In genomic region chr14:104973215-104974145, GRCh38 we compare ENCODE assay signal across 10 cellular contexts. TPM values are rescaled to one million over a fixed set of nuclear protein-coding genes. Genes with fewer than 3 reads are reported as not detected.
DNase-seq lines count a peak whose midpoint lies in the region; ATAC-seq and TF ChIP-seq lines count a peak whose summit lies in the region.
"Had no signal": no experiment of that assay in that cellular context is flagged by ENCODE, and none has a peak within 500 bp of the region (broad histone marks: within the 10 kb centered on the region; RNA-seq: fewer than 3 reads in every experiment).

No MANE protein-coding gene starts in this region.

- H3K27ac ChIP-seq in endodermal cell (ENCODE audit: low read depth, low read length) = no peak overlapping the region

- H3K36me3 ChIP-seq in endodermal cell (ENCODE audit: control insufficient read depth, insufficient read depth, low read length) = no peaks in the 10 kb centered on the region

- H3K4me1 Mint-ChIP-seq in endodermal cell = peaks cover 3% of the 10 kb centered on the region
- peaks cover 8% of the 10 kb centered on the region for H3K4me1 Mint-ChIP-seq in activated T-cell treated with anti-CD3 and anti-CD28 coated beads, Interleukin-2, amount 50 U/mL, for 72 hours (ENCODE audit: low read depth)

- H3K27me3 ChIP-seq in endodermal cell (ENCODE audit: control insufficient read depth, insufficient read depth, low read length, poor library complexity, severe bottlenecking) = peaks cover 18% of the 10 kb centered on the region

- peaks cover 22% of the 10 kb centered on the region for H3K27me3 Mint-ChIP-seq in endodermal cell (ENCODE audit: insufficient read depth)
- peaks cover 22% of the 10 kb centered on the region for H3K27me3 Mint-ChIP-seq in activated T-cell treated with anti-CD3 and anti-CD28 coated beads, Interleukin-2, amount 50 U/mL, for 72 hours (ENCODE audit: low read depth)

- H3K36me3 Mint-ChIP-seq in endodermal cell (ENCODE audit: low read depth) = no peaks in the 10 kb centered on the region
- no peaks in the 10 kb centered on the region for H3K36me3 Mint-ChIP-seq in activated T-cell treated with anti-CD3 and anti-CD28 coated beads, Interleukin-2, amount 50 U/mL, for 72 hours (ENCODE audit: insufficient read depth in 2 of 2)

- TF ChIP-seq CTCF in AG04449 (IDR thresholded peaks at IDR 0.05; ENCODE audit: insufficient read depth, low read length, missing control alignments) (no peak), endodermal cell (conservative IDR thresholded peaks at IDR 0.05) (no peak)

- POLR2A ChIA-PET in AG04449 (lab: Yijun Ruan, JAX) = interaction anchor here (0.7 to 2.4 kb wide), 7 partner anchors 12 to 328 kb away, joined by 3 to 10 read pairs (median 4); partner anchors contain the start of genes BRF1, CDCA4 and CLBA1

- H3K27ac Mint-ChIP-seq in endodermal cell = no peak overlapping the region
- no peak overlapping the region for H3K27ac Mint-ChIP-seq in activated T-cell treated with anti-CD3 and anti-CD28 coated beads, Interleukin-2, amount 50 U/mL, for 72 hours
- H3K27ac Mint-ChIP-seq: T-helper 1 cell treated with Interleukin-12 subunit alpha and Interleukin-12 subunit beta and Interleukin-4 antibody, amounts not matched to agents 30 μg/mL and 1 μg/mL, for 36 hours had no signal

- no peak overlapping the region for H3K9ac ChIP-seq in endodermal cell (ENCODE audit: extremely low read depth, low read length, poor library complexity, severe bottlenecking)

- no peak overlapping the region for H3K4me3 Mint-ChIP-seq in endodermal cell
- H3K4me3 Mint-ChIP-seq in activated T-cell treated with anti-CD3 and anti-CD28 coated beads, Interleukin-2, amount 50 U/mL, for 72 hours = no peak overlapping the region
- H3K4me3 Mint-ChIP-seq: T-helper 1 cell treated with Interleukin-12 subunit alpha and Interleukin-12 subunit beta and Interleukin-4 antibody, amounts not matched to agents 30 μg/mL and 1 μg/mL, for 36 hours had no signal

- H3K4me1 ChIP-seq in endodermal cell (ENCODE audit: control insufficient read depth, insufficient read depth, low read length) = no peaks in the 10 kb centered on the region

- DNase-seq in AG04449 (ENCODE audit: low read depth, low spot score) (peak; percentile 67), M059J (ENCODE audit: low read depth) (peak; percentile 95), endodermal cell (peak; percentile 90), mucosa of gallbladder (ENCODE audit: low spot score) (peak; percentile 89)
- DNase-seq in activated T-cell treated with anti-CD3 and anti-CD28 coated beads, Interleukin-2, amount 50 U/mL, for 72 hours = no peak
- no peak for DNase-seq in activated CD4-positive, CD25-positive, alpha-beta regulatory T cell treated with anti-CD3 and anti-CD28 coated beads, Interleukin-2, amount 50 U/mL, for 72 hours
- DNase-seq in activated CD8-positive, alpha-beta memory T cell treated with anti-CD3 and anti-CD28 coated beads, Interleukin-2, amount 50 U/mL, for 4 hours = no peak

- ATAC-seq in activated T-cell treated with anti-CD3 and anti-CD28 coated beads, Interleukin-2, amount 50 U/mL, for 72 hours (replicated peaks in 1 of 2) = no peak
- no peak for ATAC-seq in GM21447 (IDR thresholded peaks at IDR 0.05; ENCODE audit: unreplicated experiment)

- H3K9me3 Mint-ChIP-seq in endodermal cell = no peaks in the 10 kb centered on the region
- H3K9me3 Mint-ChIP-seq in activated T-cell treated with anti-CD3 and anti-CD28 coated beads, Interleukin-2, amount 50 U/mL, for 72 hours = no peaks in the 10 kb centered on the region
- H3K9me3 Mint-ChIP-seq: T-helper 1 cell treated with Interleukin-12 subunit alpha and Interleukin-12 subunit beta and Interleukin-4 antibody, amounts not matched to agents 30 μg/mL and 1 μg/mL, for 36 hours had no signal

- 60 to 69% methylated on average over 24 to 32 of the region's 32 CpGs for WGBS in endodermal cell (ENCODE audit: insufficient coverage in 1 of 2, insufficient read length in 1 of 2), 2 experiments

- CTCF ChIA-PET in AG04449 (lab: Yijun Ruan, JAX) = interaction anchor here (1.0 to 11.8 kb wide), 18 partner anchors 9 to 309 kb away, joined by 3 to 383 read pairs (median 14); partner anchors contain the start of gene CLBA1

- H3K4me3 ChIP-seq in AG04449 (ENCODE audit: low read depth, low read length) (peak overlapping the region; percentile 41), endodermal cell (ENCODE audit: low read length) (no peak overlapping the region)

- no peaks in the 10 kb centered on the region for H3K9me3 ChIP-seq in endodermal cell (ENCODE audit: control insufficient read depth, low read length)

RNA-seq across cellular contexts. Expression of gene AHNAK2, which starts 4.7 kb away (rescaled TPM):
- 3.2 and 4.7 TPM in 2 replicates for total RNA-seq in M059J (2014; rRNA removed; shearing (Covaris generic))
- total RNA-seq in endodermal cell (1 to 10 TPM in 1 of 2 donors, under 1 TPM in 1; 0.93 to 2.2 TPM), mucosa of gallbladder (16.0 TPM)
- 3.5 TPM for polyA plus RNA-seq in endodermal cell (2013, experiment 1 of 2)
- polyA plus RNA-seq in endodermal cell (2013, experiment 2 of 2) = 3.0 TPM
- total RNA-seq in activated T-cell treated with anti-CD3 and anti-CD28 coated beads, Interleukin-2, amount 50 U/mL, for 72 hours = under 1 TPM in 1 of 2 donors, not detected in 1; 0.05 TPM

RNA-seq across cellular contexts. Expression of gene CLBA1, which starts 12.1 kb away (rescaled TPM):
- total RNA-seq in M059J (2014; rRNA removed; shearing (Covaris generic)) = 3.3 and 5.6 TPM in 2 replicates
- total RNA-seq in endodermal cell = 10 to 100 TPM; 11.2 to 12.5 TPM
- polyA plus RNA-seq in endodermal cell (2013, experiment 1 of 2) = 9.8 TPM
- polyA plus RNA-seq in endodermal cell (2013, experiment 2 of 2) = 9.0 TPM
- total RNA-seq in mucosa of gallbladder = 17.3 TPM
- under 1 TPM; 0.79 to 0.93 TPM for total RNA-seq in activated T-cell treated with anti-CD3 and anti-CD28 coated beads, Interleukin-2, amount 50 U/mL, for 72 hours

RNA-seq across cellular contexts. Expression of gene CDCA4, which starts 47.4 kb away (rescaled TPM):
- total RNA-seq in M059J (2014; rRNA removed; shearing (Covaris generic)) = 32.5 and 40.5 TPM in 2 replicates
- total RNA-seq in endodermal cell (10 to 100 TPM; 46.6 to 65.1 TPM), mucosa of gallbladder (5.4 TPM)
- 52.4 TPM for polyA plus RNA-seq in endodermal cell (2013, experiment 1 of 2)
- polyA plus RNA-seq in endodermal cell (2013, experiment 2 of 2) = 53.2 TPM
- 10 to 100 TPM; 56.8 to 57.5 TPM for total RNA-seq in activated T-cell treated with anti-CD3 and anti-CD28 coated beads, Interleukin-2, amount 50 U/mL, for 72 hours

RNA-seq across cellular contexts. Expression of gene PLD4, which starts 48.8 kb away (rescaled TPM):
- not detected in 2 replicates for total RNA-seq in M059J (2014; rRNA removed; shearing (Covaris generic))
- total RNA-seq in endodermal cell (not detected), mucosa of gallbladder (16.7 TPM)
- 0.04 TPM for polyA plus RNA-seq in endodermal cell (2013, experiment 1 of 2)
- not detected for polyA plus RNA-seq in endodermal cell (2013, experiment 2 of 2)
- total RNA-seq in activated T-cell treated with anti-CD3 and anti-CD28 coated beads, Interleukin-2, amount 50 U/mL, for 72 hours = under 1 TPM in 1 of 2 donors, not detected in 1; 0.30 TPM
- polyA plus RNA-seq: neural cell had no signal

Comparison
In these comparisons a context has a peak if more than half of its experiments do, and no peak if none do; other contexts are left out.
1. DNase-seq: peak in AG04449 (single experiment), M059J (single experiment), endodermal cell (single experiment) and mucosa of gallbladder (single experiment); none in activated T-cell treated with anti-CD3 and anti-CD28 coated beads, Interleukin-2, amount 50 U/mL, for 72 hours (0 of 2), activated CD4-positive, CD25-positive, alpha-beta regulatory T cell treated with anti-CD3 and anti-CD28 coated beads, Interleukin-2, amount 50 U/mL, for 72 hours (single experiment) and activated CD8-positive, alpha-beta memory T cell treated with anti-CD3 and anti-CD28 coated beads, Interleukin-2, amount 50 U/mL, for 4 hours (single experiment).